In the genomic region with DNA sequence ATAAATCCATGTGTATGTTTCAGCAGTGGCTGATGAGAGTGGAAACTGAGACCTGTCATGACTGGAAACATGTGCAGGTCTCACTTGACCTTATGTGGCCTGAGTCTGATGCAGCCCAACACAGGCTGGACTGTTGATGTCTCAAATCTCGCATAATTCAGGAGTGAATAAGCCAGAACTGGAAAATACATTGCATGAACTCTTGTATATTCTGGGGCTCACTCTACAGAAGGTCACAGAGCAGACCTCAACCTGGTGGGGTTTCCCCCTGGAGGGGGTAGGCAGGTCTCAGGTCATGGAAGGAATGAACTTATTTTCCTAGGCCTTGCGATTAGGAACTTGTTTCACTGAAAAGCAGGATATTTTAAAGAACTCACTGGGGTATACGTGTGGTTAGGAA, we compare ENCODE assay signal across 34 cellular contexts.
"Had no signal": no experiment of that assay in that cellular context is flagged by ENCODE, and none has a peak within 500 bp of the region (broad histone marks: within the 10 kb centered on the region; RNA-seq: fewer than 3 reads in every experiment).

No MANE protein-coding gene starts in this region.

- H3K27me3 ChIP-seq: body of pancreas, cardiac muscle cell, colonic mucosa had no signal

- H3K9me3 Mint-ChIP-seq: activated B cell treated with CpG ODN at 0.5 μM for 24 hours; activated CD4-positive, alpha-beta memory T cell treated with anti-CD3 and anti-CD28 coated beads, Interleukin-2, amount 10 ng/mL, durations not matched to agents 7 days and 5 days; activated naive CD4-positive, alpha-beta T cell treated with anti-CD3 and anti-CD28 coated beads, Interleukin-2, amount 10 ng/mL, durations not matched to agents 7 days and 5 days; activated T-cell treated with anti-CD3 and anti-CD28 coated beads, Interleukin-2, amount 50 U/mL, for 4 hours; activated T-helper 1 cell treated with anti-CD3 and anti-CD28 coated beads, Interleukin-12 subunit alpha, Interleukin-12 subunit beta, Interleukin-2, Interleukin-4 antibody, amounts not matched to agents 30 ng/mL and 10 ng/mL and 1 ng/mL, durations not matched to agents 14 hours and 24 hours and 36 hours; T-cell; T-helper 2 cell treated with Interferon-gamma antibody and Interleukin-4, amounts not matched to agents 5 μg/mL and 100 μg/mL, for 36 hours had no signal

- H3K9me3 ChIP-seq: adrenal gland, body of pancreas, colonic mucosa had no signal

- H3K36me3 Mint-ChIP-seq: activated naive CD4-positive, alpha-beta T cell treated with anti-CD3 and anti-CD28 coated beads, Interleukin-2, amount 10 ng/mL, durations not matched to agents 7 days and 5 days; T-cell had no signal

- H3K27ac ChIP-seq: adrenal gland, body of pancreas, cardiac muscle cell, colonic mucosa, epithelial cell of prostate, WERI-Rb-1 had no signal

- ATAC-seq: activated CD4-positive, CD25-positive, alpha-beta regulatory T cell treated with anti-CD3 and anti-CD28 coated beads, Interleukin-2, amount 50 U/mL, for 24 hours; activated T-cell treated with anti-CD3 and anti-CD28 coated beads, Interleukin-2, amount 50 U/mL, for 4 hours; body of pancreas; T-cell; T-helper 17 cell had no signal

- DNase-seq: activated B cell treated with CpG ODN at 0.5 μM for 24 hours; activated CD4-positive, alpha-beta memory T cell treated with anti-CD3 and anti-CD28 coated beads, Interleukin-2, amount 10 ng/mL, durations not matched to agents 7 days and 5 days; activated CD4-positive, alpha-beta T cell treated with anti-CD3 and anti-CD28 coated beads for 48 hours; activated CD4-positive, alpha-beta T cell treated with anti-CD3 and anti-CD28 coated beads, Interleukin-2, amount 50 U/mL, for 4 hours; activated CD8-positive, alpha-beta memory T cell treated with anti-CD3 and anti-CD28 coated beads, Interleukin-2, amount 50 U/mL, for 48 hours; activated gamma-delta T cell; activated naive CD4-positive, alpha-beta T cell; activated naive CD4-positive, alpha-beta T cell treated with anti-CD3 and anti-CD28 coated beads, Interleukin-2, amount 10 ng/mL, durations not matched to agents 7 days and 5 days; activated T-cell treated with anti-CD3 and anti-CD28 coated beads for 4 hours; activated T-cell treated with anti-CD3 and anti-CD28 coated beads, Interleukin-2, amount 50 U/mL, for 4 hours; adrenal gland; amygdala; aorta; body of pancreas; central memory CD4-positive, alpha-beta T cell; cerebellar nuclear complex; colonic mucosa; effector CD8-positive, alpha-beta T cell; foreskin fibroblast; head of caudate nucleus; SW 1271; T-cell; T-helper 17 cell; T1000; WERI-Rb-1 had no signal

- H3K27me3 Mint-ChIP-seq: activated B cell treated with CpG ODN at 0.5 μM for 24 hours; activated CD4-positive, alpha-beta memory T cell treated with anti-CD3 and anti-CD28 coated beads, Interleukin-2, amount 10 ng/mL, durations not matched to agents 7 days and 5 days; activated naive CD4-positive, alpha-beta T cell treated with anti-CD3 and anti-CD28 coated beads, Interleukin-2, amount 10 ng/mL, durations not matched to agents 7 days and 5 days had no signal

- FAIRE-seq: endometrium, endothelial cell of umbilical vein, frontal cortex had no signal

- H3K4me3 Mint-ChIP-seq: activated B cell treated with CpG ODN at 0.5 μM for 24 hours; activated CD4-positive, alpha-beta memory T cell treated with anti-CD3 and anti-CD28 coated beads, Interleukin-2, amount 10 ng/mL, durations not matched to agents 7 days and 5 days; activated naive CD4-positive, alpha-beta T cell treated with anti-CD3 and anti-CD28 coated beads, Interleukin-2, amount 10 ng/mL, durations not matched to agents 7 days and 5 days; activated T-cell treated with anti-CD3 and anti-CD28 coated beads, Interleukin-2, amount 50 U/mL, for 4 hours; activated T-helper 1 cell treated with anti-CD3 and anti-CD28 coated beads, Interleukin-12 subunit alpha, Interleukin-12 subunit beta, Interleukin-2, Interleukin-4 antibody, amounts not matched to agents 30 ng/mL and 10 ng/mL and 1 ng/mL, durations not matched to agents 14 hours and 24 hours and 36 hours; T-cell; T-helper 17 cell; T-helper 2 cell treated with Interferon-gamma antibody and Interleukin-4, amounts not matched to agents 5 μg/mL and 100 μg/mL, for 36 hours had no signal

- H3K36me3 ChIP-seq: adrenal gland, cardiac muscle cell, colonic mucosa, WERI-Rb-1 had no signal

- H3K4me1 Mint-ChIP-seq: activated B cell treated with CpG ODN at 0.5 μM for 24 hours, T-cell, T-helper 17 cell had no signal

- H3K27ac Mint-ChIP-seq: activated B cell treated with CpG ODN at 0.5 μM for 24 hours; activated CD4-positive, alpha-beta memory T cell treated with anti-CD3 and anti-CD28 coated beads, Interleukin-2, amount 10 ng/mL, durations not matched to agents 7 days and 5 days; activated naive CD4-positive, alpha-beta T cell treated with anti-CD3 and anti-CD28 coated beads, Interleukin-2, amount 10 ng/mL, durations not matched to agents 7 days and 5 days; activated naive CD4-positive, alpha-beta T cell treated with anti-CD3 and anti-CD28 coated beads, Interleukin-2, amount 50 U/mL, for 72 hours; activated T-helper 1 cell treated with anti-CD3 and anti-CD28 coated beads, Interleukin-12 subunit alpha, Interleukin-12 subunit beta, Interleukin-2, Interleukin-4 antibody, amounts not matched to agents 30 ng/mL and 10 ng/mL and 1 ng/mL, durations not matched to agents 14 hours and 24 hours and 36 hours; T-cell; T-helper 17 cell; T-helper 2 cell treated with Interferon-gamma antibody and Interleukin-4, amounts not matched to agents 5 μg/mL and 100 μg/mL, for 36 hours had no signal

- H3K4me3 ChIP-seq: adrenal gland, body of pancreas, cardiac muscle cell, colonic mucosa had no signal

- H3K4me1 ChIP-seq: adrenal gland, body of pancreas, colonic mucosa had no signal
